8 cellular contexts compared by ENCODE assay signal in genomic region chr16:79598341-79599181, GRCh38. TPM values are rescaled to one million over a fixed set of nuclear protein-coding genes. Genes with fewer than 3 reads are reported as not detected.
DNase-seq lines count a peak whose midpoint lies in the region; ATAC-seq lines count a peak whose summit lies in the region.

No MANE protein-coding gene starts in this region.

- no peaks in the 10 kb centered on the region for H3K9me3 ChIP-seq in CD4-positive, CD25-positive, alpha-beta regulatory T cell (ENCODE audit: control insufficient read depth in 2 of 2, low read length in 2 of 2)
- no peaks in the 10 kb centered on the region for H3K9me3 ChIP-seq in endocrine pancreas (ENCODE audit: control insufficient read depth, low read length)

- H3K27ac Mint-ChIP-seq in CD4-positive, CD25-positive, alpha-beta regulatory T cell, result peak overlapping the region; percentile 76 to 84 (median 76)
- H3K27ac Mint-ChIP-seq in activated CD4-positive, alpha-beta memory T cell treated with anti-CD3 and anti-CD28 coated beads for 36 hours, result peak overlapping the region; percentile 96
- peak overlapping the region; percentile 63 for H3K27ac Mint-ChIP-seq in stimulated activated naive CD8-positive, alpha-beta T cell treated with anti-CD3 and anti-CD28 coated beads, Interleukin-15, Interleukin-2, amounts not matched to agents 100 ng/mL and 50 ng/mL, for 24 hours

- peak; percentile 11 to 69 (median 48) for DNase-seq in CD4-positive, CD25-positive, alpha-beta regulatory T cell
- DNase-seq in NCI-H1092 treated with DMSO at 0.1 percent for 48 hours (lab: John Stamatoyannopoulos, UW), result peak; percentile 82
- DNase-seq in activated CD4-positive, alpha-beta memory T cell treated with anti-CD3 and anti-CD28 coated beads for 36 hours, result peak; percentile 69
- DNase-seq in mesenteric fat pad (ENCODE audit: low spot score), result peak; percentile 90
- no peak for DNase-seq in NCI-H446 treated with DMSO at 0.1 percent for 48 hours (lab: John Stamatoyannopoulos, UW)

- H3K36me3 Mint-ChIP-seq in CD4-positive, CD25-positive, alpha-beta regulatory T cell, result no peaks in the 10 kb centered on the region
- peaks cover 60% of the 10 kb centered on the region for H3K36me3 Mint-ChIP-seq in activated CD4-positive, alpha-beta memory T cell treated with anti-CD3 and anti-CD28 coated beads for 36 hours
- H3K36me3 Mint-ChIP-seq in stimulated activated naive CD8-positive, alpha-beta T cell treated with anti-CD3 and anti-CD28 coated beads, Interleukin-15, Interleukin-2, amounts not matched to agents 100 ng/mL and 50 ng/mL, for 24 hours (ENCODE audit: low read depth), result peaks cover 8% of the 10 kb centered on the region

- peaks cover 13% of the 10 kb centered on the region for H3K27me3 Mint-ChIP-seq in CD4-positive, CD25-positive, alpha-beta regulatory T cell
- H3K27me3 Mint-ChIP-seq in activated CD4-positive, alpha-beta memory T cell treated with anti-CD3 and anti-CD28 coated beads for 36 hours, result peaks cover 2% of the 10 kb centered on the region
- peaks cover 63% of the 10 kb centered on the region for H3K27me3 Mint-ChIP-seq in stimulated activated naive CD8-positive, alpha-beta T cell treated with anti-CD3 and anti-CD28 coated beads, Interleukin-15, Interleukin-2, amounts not matched to agents 100 ng/mL and 50 ng/mL, for 24 hours

- H3K4me3 Mint-ChIP-seq in CD4-positive, CD25-positive, alpha-beta regulatory T cell, result peak overlapping the region; percentile 85 to 98 (median 92)
- peak overlapping the region; percentile 83 for H3K4me3 Mint-ChIP-seq in activated CD4-positive, alpha-beta memory T cell treated with anti-CD3 and anti-CD28 coated beads for 36 hours
- peak overlapping the region; percentile 79 for H3K4me3 Mint-ChIP-seq in stimulated activated naive CD8-positive, alpha-beta T cell treated with anti-CD3 and anti-CD28 coated beads, Interleukin-15, Interleukin-2, amounts not matched to agents 100 ng/mL and 50 ng/mL, for 24 hours

- CTCF ChIA-PET in activated CD4-positive, alpha-beta memory T cell treated with anti-CD3 and anti-CD28 coated beads for 36 hours (lab: Charles Lee), result interaction anchor here (1.1 to 1.4 kb wide), 5 partner anchors 161 to 829 kb away, joined by 3 read pairs; no protein-coding TSS in a partner anchor

- peak overlapping the region; percentile 92 for H3K4me3 ChIP-seq in CD4-positive, CD25-positive, alpha-beta regulatory T cell (ENCODE audit: low read depth, low read length)
- peak overlapping the region; percentile 76 for H3K4me3 ChIP-seq in endocrine pancreas (ENCODE audit: control insufficient read depth, insufficient read depth, low read length)

- H3K9ac ChIP-seq in endocrine pancreas (ENCODE audit: control insufficient read depth, insufficient read depth, low read length), result peak overlapping the region; percentile 15

- H3K27me3 ChIP-seq in CD4-positive, CD25-positive, alpha-beta regulatory T cell (ENCODE audit: control insufficient read depth, insufficient read depth, low read length), result no peaks in the 10 kb centered on the region
- no peaks in the 10 kb centered on the region for H3K27me3 ChIP-seq in endocrine pancreas (ENCODE audit: control insufficient read depth, insufficient read depth, low read length)

- H3K36me3 ChIP-seq in CD4-positive, CD25-positive, alpha-beta regulatory T cell (ENCODE audit: control insufficient read depth, insufficient read depth, low read length), result peaks cover 5% of the 10 kb centered on the region
- no peaks in the 10 kb centered on the region for H3K36me3 ChIP-seq in endocrine pancreas (ENCODE audit: control insufficient read depth, insufficient read depth, low read length)

- POLR2A ChIA-PET in activated CD4-positive, alpha-beta memory T cell treated with anti-CD3 and anti-CD28 coated beads for 36 hours (lab: Charles Lee), result interaction anchor here (0.5 to 4.4 kb wide), 28 partner anchors 9 to 830 kb away, joined by 3 to 44 read pairs (median 4); no protein-coding TSS in a partner anchor

- ATAC-seq in CD4-positive, CD25-positive, alpha-beta regulatory T cell (ENCODE audit: low read depth in 2 of 2), result no peak
- ATAC-seq in HG03439 (IDR thresholded peaks at IDR 0.05; ENCODE audit: unreplicated experiment), result no peak

- H3K4me1 Mint-ChIP-seq in CD4-positive, CD25-positive, alpha-beta regulatory T cell, result peaks cover 19 to 50% (median 37%) of the 10 kb centered on the region in 4 donors
- peaks cover 28% of the 10 kb centered on the region for H3K4me1 Mint-ChIP-seq in activated CD4-positive, alpha-beta memory T cell treated with anti-CD3 and anti-CD28 coated beads for 36 hours (ENCODE audit: low read depth)
- H3K4me1 Mint-ChIP-seq in stimulated activated naive CD8-positive, alpha-beta T cell treated with anti-CD3 and anti-CD28 coated beads, Interleukin-15, Interleukin-2, amounts not matched to agents 100 ng/mL and 50 ng/mL, for 24 hours (ENCODE audit: low read depth), result peaks cover 34% of the 10 kb centered on the region

- H3K9me3 Mint-ChIP-seq in CD4-positive, CD25-positive, alpha-beta regulatory T cell, result no peaks in the 10 kb centered on the region
- H3K9me3 Mint-ChIP-seq in activated CD4-positive, alpha-beta memory T cell treated with anti-CD3 and anti-CD28 coated beads for 36 hours, result no peaks in the 10 kb centered on the region
- no peaks in the 10 kb centered on the region for H3K9me3 Mint-ChIP-seq in stimulated activated naive CD8-positive, alpha-beta T cell treated with anti-CD3 and anti-CD28 coated beads, Interleukin-15, Interleukin-2, amounts not matched to agents 100 ng/mL and 50 ng/mL, for 24 hours

- intact Hi-C loops in activated CD4-positive, alpha-beta memory T cell treated with anti-CD3 and anti-CD28 coated beads for 36 hours (cut with micrococcal nuclease), result loop anchor here (5.0 kb wide), 1 partner anchor 186 kb away; no protein-coding TSS in a partner anchor

- peak overlapping the region; percentile 51 for H3K27ac ChIP-seq in CD4-positive, CD25-positive, alpha-beta regulatory T cell (ENCODE audit: insufficient read depth, low read length, poor library complexity, severe bottlenecking)

- H3K4me1 ChIP-seq in CD4-positive, CD25-positive, alpha-beta regulatory T cell (ENCODE audit: control insufficient read depth, insufficient read depth, low read length, poor library complexity, severe bottlenecking), result peaks cover 47% of the 10 kb centered on the region
- peaks cover 10% of the 10 kb centered on the region for H3K4me1 ChIP-seq in endocrine pancreas (ENCODE audit: control insufficient read depth, insufficient read depth, low read length)

RNA-seq across cellular contexts. Expression of gene MAF, which starts 2.0 kb away (rescaled TPM):
- total RNA-seq in CD4-positive, CD25-positive, alpha-beta regulatory T cell, result 120 TPM
- polyA plus RNA-seq in CD4-positive, CD25-positive, alpha-beta regulatory T cell, result 1 to 10 TPM; 1.4 to 4.2 (median 2.8) TPM
- 100 to 1,000 TPM; 345 to 360 TPM for total RNA-seq in activated CD4-positive, alpha-beta memory T cell treated with anti-CD3 and anti-CD28 coated beads for 36 hours
- 100 TPM for total RNA-seq in mesenteric fat pad
